ENCODE assay signal across 2 cellular contexts in the genomic region with DNA sequence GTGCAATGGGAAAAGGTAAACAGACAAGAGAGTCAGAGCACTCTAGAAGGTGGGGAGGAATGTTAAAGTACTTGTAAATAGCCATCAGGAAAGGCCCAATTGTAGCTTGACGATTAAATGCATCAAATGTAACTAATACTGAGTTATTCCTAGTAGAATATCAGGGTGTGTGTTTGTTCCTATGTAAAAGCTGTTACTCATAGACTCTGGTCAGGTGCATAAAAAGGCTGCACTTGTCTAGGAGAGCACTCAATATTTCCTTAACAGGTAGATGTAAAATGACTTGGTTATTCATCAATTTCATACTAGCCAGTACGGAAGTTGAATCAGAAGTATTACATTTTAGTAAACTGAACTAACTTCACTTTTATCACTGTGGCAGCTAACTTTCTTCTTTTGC.
TF ChIP-seq lines count a peak whose summit lies in the region.

No MANE protein-coding gene starts in this region.

TF ChIP-seq in endothelial cell of umbilical vein, 7 proteins besides CTCF, POLR2A, EP300 and RAD21 (continued from another document):
- TF ChIP-seq GATA2 (IDR thresholded peaks at IDR 0.05; ENCODE audit: insufficient read depth, insufficient read length, low read depth, low read length), result no peak
- TF ChIP-seq FOS (IDR thresholded peaks at IDR 0.05; ENCODE audit: borderline replicate concordance, insufficient read depth, low read length), result no peak
- no peak for TF ChIP-seq MAX (IDR thresholded peaks at IDR 0.05; ENCODE audit: insufficient read depth, insufficient read length)
- no peak for TF ChIP-seq JUN (IDR thresholded peaks at IDR 0.05; ENCODE audit: borderline replicate concordance, insufficient read depth, insufficient read length, low read depth)
- no peak for TF ChIP-seq POLR2AphosphoS5 (IDR thresholded peaks at IDR 0.05; ENCODE audit: insufficient read depth, low read depth, low read length)
- no peak for TF ChIP-seq MYC (IDR thresholded peaks at IDR 0.05; ENCODE audit: low read depth, low read length)

TF ChIP-seq in GM23338, 12 proteins besides CTCF, POLR2A, EP300 and RAD21:
- TF ChIP-seq, protein P1, sequence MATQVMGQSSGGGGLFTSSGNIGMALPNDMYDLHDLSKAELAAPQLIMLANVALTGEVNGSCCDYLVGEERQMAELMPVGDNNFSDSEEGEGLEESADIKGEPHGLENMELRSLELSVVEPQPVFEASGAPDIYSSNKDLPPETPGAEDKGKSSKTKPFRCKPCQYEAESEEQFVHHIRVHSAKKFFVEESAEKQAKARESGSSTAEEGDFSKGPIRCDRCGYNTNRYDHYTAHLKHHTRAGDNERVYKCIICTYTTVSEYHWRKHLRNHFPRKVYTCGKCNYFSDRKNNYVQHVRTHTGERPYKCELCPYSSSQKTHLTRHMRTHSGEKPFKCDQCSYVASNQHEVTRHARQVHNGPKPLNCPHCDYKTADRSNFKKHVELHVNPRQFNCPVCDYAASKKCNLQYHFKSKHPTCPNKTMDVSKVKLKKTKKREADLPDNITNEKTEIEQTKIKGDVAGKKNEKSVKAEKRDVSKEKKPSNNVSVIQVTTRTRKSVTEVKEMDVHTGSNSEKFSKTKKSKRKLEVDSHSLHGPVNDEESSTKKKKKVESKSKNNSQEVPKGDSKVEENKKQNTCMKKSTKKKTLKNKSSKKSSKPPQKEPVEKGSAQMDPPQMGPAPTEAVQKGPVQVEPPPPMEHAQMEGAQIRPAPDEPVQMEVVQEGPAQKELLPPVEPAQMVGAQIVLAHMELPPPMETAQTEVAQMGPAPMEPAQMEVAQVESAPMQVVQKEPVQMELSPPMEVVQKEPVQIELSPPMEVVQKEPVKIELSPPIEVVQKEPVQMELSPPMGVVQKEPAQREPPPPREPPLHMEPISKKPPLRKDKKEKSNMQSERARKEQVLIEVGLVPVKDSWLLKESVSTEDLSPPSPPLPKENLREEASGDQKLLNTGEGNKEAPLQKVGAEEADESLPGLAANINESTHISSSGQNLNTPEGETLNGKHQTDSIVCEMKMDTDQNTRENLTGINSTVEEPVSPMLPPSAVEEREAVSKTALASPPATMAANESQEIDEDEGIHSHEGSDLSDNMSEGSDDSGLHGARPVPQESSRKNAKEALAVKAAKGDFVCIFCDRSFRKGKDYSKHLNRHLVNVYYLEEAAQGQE (IDR thresholded peaks at IDR 0.05; ENCODE audit: unreplicated experiment), result no peak
- TF ChIP-seq, protein P2, sequence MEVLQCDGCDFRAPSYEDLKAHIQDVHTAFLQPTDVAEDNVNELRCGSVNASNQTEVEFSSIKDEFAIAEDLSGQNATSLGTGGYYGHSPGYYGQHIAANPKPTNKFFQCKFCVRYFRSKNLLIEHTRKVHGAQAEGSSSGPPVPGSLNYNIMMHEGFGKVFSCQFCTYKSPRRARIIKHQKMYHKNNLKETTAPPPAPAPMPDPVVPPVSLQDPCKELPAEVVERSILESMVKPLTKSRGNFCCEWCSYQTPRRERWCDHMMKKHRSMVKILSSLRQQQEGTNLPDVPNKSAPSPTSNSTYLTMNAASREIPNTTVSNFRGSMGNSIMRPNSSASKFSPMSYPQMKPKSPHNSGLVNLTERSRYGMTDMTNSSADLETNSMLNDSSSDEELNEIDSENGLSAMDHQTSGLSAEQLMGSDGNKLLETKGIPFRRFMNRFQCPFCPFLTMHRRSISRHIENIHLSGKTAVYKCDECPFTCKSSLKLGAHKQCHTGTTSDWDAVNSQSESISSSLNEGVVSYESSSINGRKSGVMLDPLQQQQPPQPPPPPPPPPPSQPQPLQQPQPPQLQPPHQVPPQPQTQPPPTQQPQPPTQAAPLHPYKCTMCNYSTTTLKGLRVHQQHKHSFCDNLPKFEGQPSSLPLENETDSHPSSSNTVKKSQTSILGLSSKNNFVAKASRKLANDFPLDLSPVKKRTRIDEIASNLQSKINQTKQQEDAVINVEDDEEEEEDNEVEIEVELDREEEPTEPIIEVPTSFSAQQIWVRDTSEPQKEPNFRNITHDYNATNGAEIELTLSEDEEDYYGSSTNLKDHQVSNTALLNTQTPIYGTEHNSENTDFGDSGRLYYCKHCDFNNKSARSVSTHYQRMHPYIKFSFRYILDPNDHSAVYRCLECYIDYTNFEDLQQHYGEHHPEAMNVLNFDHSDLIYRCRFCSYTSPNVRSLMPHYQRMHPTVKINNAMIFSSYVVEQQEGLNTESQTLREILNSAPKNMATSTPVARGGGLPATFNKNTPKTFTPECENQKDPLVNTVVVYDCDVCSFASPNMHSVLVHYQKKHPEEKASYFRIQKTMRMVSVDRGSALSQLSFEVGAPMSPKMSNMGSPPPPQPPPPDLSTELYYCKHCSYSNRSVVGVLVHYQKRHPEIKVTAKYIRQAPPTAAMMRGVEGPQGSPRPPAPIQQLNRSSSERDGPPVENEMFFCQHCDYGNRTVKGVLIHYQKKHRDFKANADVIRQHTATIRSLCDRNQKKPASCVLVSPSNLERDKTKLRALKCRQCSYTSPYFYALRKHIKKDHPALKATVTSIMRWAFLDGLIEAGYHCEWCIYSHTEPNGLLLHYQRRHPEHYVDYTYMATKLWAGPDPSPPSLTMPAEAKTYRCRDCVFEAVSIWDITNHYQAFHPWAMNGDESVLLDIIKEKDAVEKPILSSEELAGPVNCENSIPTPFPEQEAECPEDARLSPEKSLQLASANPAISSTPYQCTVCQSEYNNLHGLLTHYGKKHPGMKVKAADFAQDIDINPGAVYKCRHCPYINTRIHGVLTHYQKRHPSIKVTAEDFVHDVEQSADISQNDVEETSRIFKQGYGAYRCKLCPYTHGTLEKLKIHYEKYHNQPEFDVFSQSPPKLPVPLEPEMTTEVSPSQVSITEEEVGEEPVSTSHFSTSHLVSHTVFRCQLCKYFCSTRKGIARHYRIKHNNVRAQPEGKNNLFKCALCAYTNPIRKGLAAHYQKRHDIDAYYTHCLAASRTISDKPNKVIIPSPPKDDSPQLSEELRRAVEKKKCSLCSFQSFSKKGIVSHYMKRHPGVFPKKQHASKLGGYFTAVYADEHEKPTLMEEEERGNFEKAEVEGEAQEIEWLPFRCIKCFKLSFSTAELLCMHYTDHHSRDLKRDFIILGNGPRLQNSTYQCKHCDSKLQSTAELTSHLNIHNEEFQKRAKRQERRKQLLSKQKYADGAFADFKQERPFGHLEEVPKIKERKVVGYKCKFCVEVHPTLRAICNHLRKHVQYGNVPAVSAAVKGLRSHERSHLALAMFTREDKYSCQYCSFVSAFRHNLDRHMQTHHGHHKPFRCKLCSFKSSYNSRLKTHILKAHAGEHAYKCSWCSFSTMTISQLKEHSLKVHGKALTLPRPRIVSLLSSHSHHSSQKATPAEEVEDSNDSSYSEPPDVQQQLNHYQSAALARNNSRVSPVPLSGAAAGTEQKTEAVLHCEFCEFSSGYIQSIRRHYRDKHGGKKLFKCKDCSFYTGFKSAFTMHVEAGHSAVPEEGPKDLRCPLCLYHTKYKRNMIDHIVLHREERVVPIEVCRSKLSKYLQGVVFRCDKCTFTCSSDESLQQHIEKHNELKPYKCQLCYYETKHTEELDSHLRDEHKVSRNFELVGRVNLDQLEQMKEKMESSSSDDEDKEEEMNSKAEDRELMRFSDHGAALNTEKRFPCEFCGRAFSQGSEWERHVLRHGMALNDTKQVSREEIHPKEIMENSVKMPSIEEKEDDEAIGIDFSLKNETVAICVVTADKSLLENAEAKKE (CRISPR knock-in tag; IDR thresholded peaks at IDR 0.05), result no peak
- TF ChIP-seq ZNF331 (CRISPR knock-in tag; IDR thresholded peaks at IDR 0.05; ENCODE audit: low read depth) (no peak), ETS1 (IDR thresholded peaks at IDR 0.05) (no peak), ZNF114 (CRISPR knock-in tag; IDR thresholded peaks at IDR 0.05) (no peak), POLR2AphosphoS5 (IDR thresholded peaks at IDR 0.05; ENCODE audit: low read depth) (no peak), CREB1 (CRISPR knock-in tag; IDR thresholded peaks at IDR 0.05; ENCODE audit: low read depth) (no peak)
